ENCODE assay signal across 11 cellular contexts in genomic region chr7:1925349-1925748, GRCh38.
DNase-seq lines count a peak whose midpoint lies in the region; ATAC-seq and TF ChIP-seq lines count a peak whose summit lies in the region.
"Had no signal": no experiment of that assay in that cellular context is flagged by ENCODE, and none has a peak within 500 bp of the region (broad histone marks: within the 10 kb centered on the region; RNA-seq: fewer than 3 reads in every experiment).

No MANE protein-coding gene starts in this region.

- no peaks in the 10 kb centered on the region for H3K9me3 Mint-ChIP-seq in immature natural killer cell

- H3K4me3 ChIP-seq in BLaER1 treated with 17β-estradiol and CSF1 and Interleukin-3, amounts not matched to agents 10 nM and 100 nM, result peak overlapping the region in 2 of 10 experiments; percentile 18 to 20; a peak in 2 of 20 replicates
- H3K4me3 ChIP-seq in colonic mucosa, result no peak overlapping the region
- H3K4me3 ChIP-seq: left lung, right atrium auricular region had no signal

- H3K4me3 Mint-ChIP-seq in immature natural killer cell, result peak overlapping the region in 3 of 5 donors; percentile 32 to 55 (median 44)

- no peak overlapping the region for H3K27ac Mint-ChIP-seq in immature natural killer cell

- TF ChIP-seq CTCF in colonic mucosa (IDR thresholded peaks at IDR 0.05), result no peak

- H4K20me1 ChIP-seq in BLaER1 treated with 17β-estradiol and CSF1 and Interleukin-3, amounts not matched to agents 10 nM and 100 nM, result peaks cover 58 to 91% (median 87%) of the 10 kb centered on the region in 11 experiments; a peak in 20 of 22 replicates

- H3K36me3 Mint-ChIP-seq in immature natural killer cell, result peaks cover 3 to 31% (median 17%) of the 10 kb centered on the region in 3 donors

- H3K27me3 ChIP-seq in BLaER1 treated with 17β-estradiol and CSF1 and Interleukin-3, amounts not matched to agents 10 nM and 100 nM, result peaks cover 0 to 58% (median 5%) of the 10 kb centered on the region in 11 experiments; a peak in 10 of 22 replicates
- no peaks in the 10 kb centered on the region for H3K27me3 ChIP-seq in colonic mucosa
- H3K27me3 ChIP-seq: left lung, right atrium auricular region had no signal

- DNase-seq in GF-D8 (lab: John Stamatoyannopoulos, UW) (peak; percentile 77), UCSD-AML1 (lab: John Stamatoyannopoulos, UW; ENCODE audit: unreplicated experiment) (peak; percentile 9), immature natural killer cell (no peak), posterior vena cava (ENCODE audit: low spot score) (no peak), colonic mucosa (no peak)
- DNase-seq: NCI-H1048 had no signal

- peaks cover 0 to 3% (median 2%) of the 10 kb centered on the region in 3 donors for H3K27me3 Mint-ChIP-seq in immature natural killer cell (ENCODE audit: low read depth in 3 of 3)

- H3K4me1 Mint-ChIP-seq in immature natural killer cell, result peaks cover 60 to 64% of the 10 kb centered on the region in 2 donors

- peaks cover 0 to 8% (median 0%) of the 10 kb centered on the region in 11 experiments; a peak in 1 of 22 replicates for H3K36me3 ChIP-seq in BLaER1 treated with 17β-estradiol and CSF1 and Interleukin-3, amounts not matched to agents 10 nM and 100 nM
- H3K36me3 ChIP-seq in colonic mucosa, result no peaks in the 10 kb centered on the region
- H3K36me3 ChIP-seq: right atrium auricular region had no signal

- peaks cover 82 to 91% (median 89%) of the 10 kb centered on the region in 10 experiments for H3K4me1 ChIP-seq in BLaER1 treated with 17β-estradiol and CSF1 and Interleukin-3, amounts not matched to agents 10 nM and 100 nM
- no peaks in the 10 kb centered on the region for H3K4me1 ChIP-seq in colonic mucosa
- H3K4me1 ChIP-seq: right atrium auricular region had no signal

- peak overlapping the region in 4 of 11 experiments; percentile 26 to 72 (median 54); a peak in 7 of 22 replicates for H3K9ac ChIP-seq in BLaER1 treated with 17β-estradiol and CSF1 and Interleukin-3, amounts not matched to agents 10 nM and 100 nM
- no peak overlapping the region for H3K9ac ChIP-seq in colonic mucosa (ENCODE audit: low read depth in 2 of 2, low read length in 2 of 2)

- no peaks in the 10 kb centered on the region for H3K9me3 ChIP-seq in BLaER1 treated with 17β-estradiol and CSF1 and Interleukin-3, amounts not matched to agents 10 nM and 100 nM (replicated peaks in 1 of 11)
- H3K9me3 ChIP-seq in colonic mucosa, result no peaks in the 10 kb centered on the region
- H3K9me3 ChIP-seq: left lung, right atrium auricular region had no signal

- H3K4me2 ChIP-seq in BLaER1 treated with 17β-estradiol and CSF1 and Interleukin-3, amounts not matched to agents 10 nM and 100 nM, result peak overlapping the region; percentile 40 to 99 (median 98); a peak in 21 of 22 replicates

- ATAC-seq in HG03039 (IDR thresholded peaks at IDR 0.05; ENCODE audit: unreplicated experiment), result no peak
- no peak for ATAC-seq in HG03521 (IDR thresholded peaks at IDR 0.05; ENCODE audit: unreplicated experiment)
- ATAC-seq: left lung had no signal

- intact Hi-C loops in posterior vena cava (cut with DNase I), result no loop called here
- intact Hi-C loops in colonic mucosa (cut with DNase I), result no loop called here

- H3K27ac ChIP-seq in BLaER1 treated with 17β-estradiol and CSF1 and Interleukin-3, amounts not matched to agents 10 nM and 100 nM, result peak overlapping the region in 6 of 11 experiments; percentile 50 to 86 (median 82); a peak in 11 of 22 replicates
- no peak overlapping the region for H3K27ac ChIP-seq in colonic mucosa
- H3K27ac ChIP-seq: left lung, right atrium auricular region had no signal

Comparison
In these comparisons a context has a peak if more than half of its experiments do, and no peak if none do; other contexts are left out.
1. DNase-seq: peak in GF-D8 (single experiment) and UCSD-AML1 (single experiment); none in immature natural killer cell (0 of 3), posterior vena cava (single experiment) and colonic mucosa (single experiment).